In genomic region chr17:47895856-47896671, GRCh38 we compare ENCODE assay signal across 8 cellular contexts. TPM values are rescaled to one million over a fixed set of nuclear protein-coding genes. Genes with fewer than 3 reads are reported as not detected.
A peak's percentile ranks its signal among the peaks of the same experiment; 100 is the strongest.
DNase-seq lines count a peak whose midpoint lies in the region; ATAC-seq and TF ChIP-seq lines count a peak whose summit lies in the region.

SP2 (plus strand) TSS chr17:47896236; CDS start chr17:47896287, 51 bp downstream.

- TF ChIP-seq EP300 in ovary (IDR thresholded peaks at IDR 0.05) = no peak

- 0 to 1% (median 1%) methylated on average over 44 to 70 of the region's 70 CpGs for WGBS in ovary, 3 donors

- intact Hi-C loops in Right ventricle myocardium inferior (cut with DNase I) = loop anchor here (1.0 to 10.0 kb wide), 4 partner anchors 45 to 201 kb away; partner anchors contain the start of genes PNPO and TBKBP1
- intact Hi-C loops in ovary (cut with DNase I) = loop anchor here in 1 of 4 donors (5.0 to 10.0 kb wide), 2 partner anchors 49 to 76 kb away; partner anchors contain the start of genes CDK5RAP3 and PNPO
- intact Hi-C loops in tibial artery (cut with DNase I; ENCODE audit: low total_unique reads) = loop anchor here (5.0 kb wide), 1 partner anchor 46 kb away; the partner anchor contains the start of gene PNPO

- H3K4me3 ChIP-seq in GM12864 (ENCODE audit: low read depth, low read length) (peak within 1 kb of the TSS; percentile 100), ovary (peak within 1 kb of the TSS; percentile 89), tibial artery (peak within 1 kb of the TSS; percentile 67 to 77)

- TF ChIP-seq CTCF in GM12864 (IDR thresholded peaks at IDR 0.05; ENCODE audit: low read depth, low read length, missing control alignments) (no peak), ovary (IDR thresholded peaks at IDR 0.05) (peak in 2 of 3 donors; percentile 27 to 39), tibial artery (IDR thresholded peaks at IDR 0.05) (peak; percentile 12 to 76)

- H3K9me3 ChIP-seq in ovary = no peaks in the 10 kb centered on the region
- no peaks in the 10 kb centered on the region for H3K9me3 ChIP-seq in tibial artery

- no peaks in the 10 kb centered on the region for H3K27me3 ChIP-seq in ovary
- H3K27me3 ChIP-seq in tibial artery = no peaks in the 10 kb centered on the region

- H3K36me3 ChIP-seq in ovary = no peaks in the 10 kb centered on the region
- H3K36me3 ChIP-seq in tibial artery = no peaks in the 10 kb centered on the region

- ATAC-seq in HG02759 (IDR thresholded peaks at IDR 0.05; ENCODE audit: unreplicated experiment) (peak; percentile 88), Right ventricle myocardium inferior (peak; percentile 95)

- H3K4me1 ChIP-seq in ovary (ENCODE audit: insufficient read depth) = peaks cover 3% of the 10 kb centered on the region
- H3K4me1 ChIP-seq in tibial artery = peaks cover 0 to 53% (median 44%) of the 10 kb centered on the region in 4 donors

- TF ChIP-seq POLR2A in ovary (IDR thresholded peaks at IDR 0.05) = peak; percentile 74

- H3K27ac ChIP-seq in ovary (peak within 1 kb of the TSS; percentile 99 to 100), tibial artery (peak within 1 kb of the TSS; percentile 99 to 100)

- DNase-seq in GM12864 (ENCODE audit: low read depth) (peak; percentile 100), NCI-H1417 (lab: John Stamatoyannopoulos, UW) (peak; percentile 100), SW 1271 (lab: John Stamatoyannopoulos, UW) (peak; percentile 99 to 100), Right ventricle myocardium inferior (ENCODE audit: missing footprints) (peak; percentile 99), ovary (peak; percentile 98 to 100 (median 99)), tibial artery (peak; percentile 100)
- peak; percentile 97 for DNase-seq in activated naive CD8-positive, alpha-beta T cell treated with anti-CD3 and anti-CD28 coated beads, Interleukin-2, amount 50 U/mL, for 16 hours (ENCODE audit: low read depth, low spot score)

RNA-seq across cellular contexts. Expression of gene SP2, which starts in this region (rescaled TPM):
- 11.7 TPM for total RNA-seq in Right ventricle myocardium inferior
- total RNA-seq in ovary = 10 to 100 TPM in 5 of 7 donors, 1 to 10 TPM in 2; 2.6 to 22.5 (median 14.6) TPM
- 10 to 100 TPM; 15.0 to 19.4 TPM for polyA plus RNA-seq in ovary

Comparison
In these comparisons a context has a peak if more than half of its experiments do, and no peak if none do; other contexts are left out.
1. Peak in every context shown above with its lines: DNase-seq, ATAC-seq, H3K4me3 ChIP-seq and H3K27ac ChIP-seq.